Comparison of ENCODE assay signal across 8 cellular contexts in the genomic region with DNA sequence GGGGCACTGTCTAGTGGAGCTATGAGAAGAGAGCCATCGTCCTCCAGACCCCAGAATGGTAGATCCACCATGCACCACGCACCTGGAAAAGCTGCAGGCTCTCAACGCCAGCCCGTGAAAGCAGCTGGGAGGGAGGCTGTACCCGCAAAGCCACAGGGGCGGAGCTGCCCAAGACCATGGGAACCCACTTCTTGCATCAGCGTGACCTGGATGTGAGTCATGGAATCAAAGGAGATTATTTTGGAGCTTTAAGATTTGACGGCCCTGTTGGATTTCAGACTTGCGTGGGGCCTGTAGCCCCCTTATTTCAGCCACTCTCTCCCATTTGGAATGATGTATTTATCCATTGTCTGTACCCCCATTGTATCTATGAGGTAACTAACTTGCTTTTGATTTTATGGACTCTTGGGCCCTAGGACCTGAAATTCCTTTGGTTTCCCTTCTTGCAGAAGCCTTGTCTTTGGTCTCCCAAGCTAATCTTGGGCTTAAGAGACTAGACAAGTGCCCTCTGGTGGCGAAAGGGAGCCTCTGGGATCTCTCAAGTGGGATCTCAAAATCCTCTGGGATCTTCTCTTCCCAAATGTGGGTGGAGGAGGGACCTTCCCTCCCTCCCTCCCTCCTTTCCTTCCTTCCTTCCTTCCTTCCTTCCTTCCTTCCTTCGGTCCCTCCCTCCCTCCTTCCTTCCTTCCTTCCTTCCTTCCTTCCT. TPM values are rescaled to one million over a fixed set of nuclear protein-coding genes. Genes with fewer than 3 reads are reported as not detected.
DNase-seq lines count a peak whose midpoint lies in the region; ATAC-seq and TF ChIP-seq lines count a peak whose summit lies in the region.

No MANE protein-coding gene starts in this region.

- H3K4me1 Mint-ChIP-seq in activated CD4-positive, alpha-beta T cell treated with anti-CD3 and anti-CD28 coated beads for 36 hours: no peaks in the 10 kb centered on the region
- no peaks in the 10 kb centered on the region for H3K4me1 Mint-ChIP-seq in stimulated activated effector memory CD8-positive, alpha-beta T cell treated with anti-CD3 and anti-CD28 coated beads, Interleukin-12 subunit alpha, Interleukin-12 subunit beta, amount 100 ng/mL, for 72 hours

- H3K36me3 Mint-ChIP-seq in activated CD4-positive, alpha-beta T cell treated with anti-CD3 and anti-CD28 coated beads for 36 hours (ENCODE audit: low read depth): no peaks in the 10 kb centered on the region
- no peaks in the 10 kb centered on the region for H3K36me3 Mint-ChIP-seq in stimulated activated effector memory CD8-positive, alpha-beta T cell treated with anti-CD3 and anti-CD28 coated beads, Interleukin-12 subunit alpha, Interleukin-12 subunit beta, amount 100 ng/mL, for 72 hours

- H3K36me3 ChIP-seq in body of pancreas (replicated peaks in 1 of 2; ENCODE audit: insufficient read depth in 1 of 2, low read depth in 2 of 2) (no peaks in the 10 kb centered on the region), right lobe of liver (no peaks in the 10 kb centered on the region)

- DNase-seq in NCI-H2227 (lab: John Stamatoyannopoulos, UW; ENCODE audit: unreplicated experiment) (peak; percentile 39), NCI-H2227 treated with DMSO at 0.1 percent for 48 hours (lab: John Stamatoyannopoulos, UW) (no peak), M059J (ENCODE audit: low read depth) (peak; percentile 80), body of pancreas (peak; percentile 48 to 71 (median 58)), right lobe of liver (peak in 1 of 3 donors; percentile 52), OCI-M2 (lab: John Stamatoyannopoulos, UW; ENCODE audit: unreplicated experiment) (no peak)
- DNase-seq in activated CD4-positive, alpha-beta T cell treated with anti-CD3 and anti-CD28 coated beads for 36 hours: no peak
- DNase-seq in stimulated activated effector memory CD8-positive, alpha-beta T cell treated with anti-CD3 and anti-CD28 coated beads, Interleukin-12 subunit alpha, Interleukin-12 subunit beta, amount 100 ng/mL, for 72 hours (ENCODE audit: low spot score in 2 of 2): no peak

- intact Hi-C loops in body of pancreas (cut with DNase I) (no loop called here), right lobe of liver (cut with DNase I) (no loop called here)
- intact Hi-C loops in activated CD4-positive, alpha-beta T cell treated with anti-CD3 and anti-CD28 coated beads for 36 hours (cut with DNase I, micrococcal nuclease): no loop called here

- H3K27me3 ChIP-seq in body of pancreas (no peaks in the 10 kb centered on the region), right lobe of liver (no peaks in the 10 kb centered on the region)

- no peak overlapping the region for H3K4me3 ChIP-seq in body of pancreas
- H3K4me3 ChIP-seq in right lobe of liver: no peak overlapping the region

- H3K9me3 Mint-ChIP-seq in activated CD4-positive, alpha-beta T cell treated with anti-CD3 and anti-CD28 coated beads for 36 hours (ENCODE audit: low read depth): no peaks in the 10 kb centered on the region
- no peaks in the 10 kb centered on the region for H3K9me3 Mint-ChIP-seq in stimulated activated effector memory CD8-positive, alpha-beta T cell treated with anti-CD3 and anti-CD28 coated beads, Interleukin-12 subunit alpha, Interleukin-12 subunit beta, amount 100 ng/mL, for 72 hours

- TF ChIP-seq CTCF in body of pancreas (IDR thresholded peaks at IDR 0.05): peak; percentile 18 to 55 (median 42)
- peak; percentile 39 to 59 (median 56) for TF ChIP-seq CTCF in right lobe of liver (IDR thresholded peaks at IDR 0.05)

- TF ChIP-seq POLR2A in body of pancreas (IDR thresholded peaks at IDR 0.05) (no peak), right lobe of liver (IDR thresholded peaks at IDR 0.05) (no peak)

- 75 to 85% methylated on average over 10 of the region's 11 CpGs for WGBS in body of pancreas, 2 donors
- 70% methylated on average over 4 of the region's 11 CpGs for WGBS in right lobe of liver (ENCODE audit: insufficient coverage, low coverage, low lambda C conversion rate, missing lambda C conversion rate)

- POLR2A ChIA-PET in activated CD4-positive, alpha-beta T cell treated with anti-CD3 and anti-CD28 coated beads for 36 hours (lab: Charles Lee): no interaction called here

- no peak overlapping the region for H3K27ac ChIP-seq in body of pancreas
- H3K27ac ChIP-seq in right lobe of liver: no peak overlapping the region

- H3K9me3 ChIP-seq in body of pancreas: no peaks in the 10 kb centered on the region
- no peaks in the 10 kb centered on the region for H3K9me3 ChIP-seq in right lobe of liver

- H3K27ac Mint-ChIP-seq in activated CD4-positive, alpha-beta T cell treated with anti-CD3 and anti-CD28 coated beads for 36 hours: no peak overlapping the region
- no peak overlapping the region for H3K27ac Mint-ChIP-seq in stimulated activated effector memory CD8-positive, alpha-beta T cell treated with anti-CD3 and anti-CD28 coated beads, Interleukin-12 subunit alpha, Interleukin-12 subunit beta, amount 100 ng/mL, for 72 hours

- CTCF ChIA-PET in activated CD4-positive, alpha-beta T cell treated with anti-CD3 and anti-CD28 coated beads for 36 hours (lab: Charles Lee): interaction anchor here (0.7 to 1.6 kb wide), 6 partner anchors 14 to 97 kb away, joined by 3 to 4 read pairs (median 4); no protein-coding TSS in a partner anchor

- H3K4me3 Mint-ChIP-seq in activated CD4-positive, alpha-beta T cell treated with anti-CD3 and anti-CD28 coated beads for 36 hours: no peak overlapping the region
- H3K4me3 Mint-ChIP-seq in stimulated activated effector memory CD8-positive, alpha-beta T cell treated with anti-CD3 and anti-CD28 coated beads, Interleukin-12 subunit alpha, Interleukin-12 subunit beta, amount 100 ng/mL, for 72 hours: no peak overlapping the region

- H3K4me1 ChIP-seq in body of pancreas: no peaks in the 10 kb centered on the region
- H3K4me1 ChIP-seq in right lobe of liver: no peaks in the 10 kb centered on the region

- ATAC-seq in body of pancreas (no peak), right lobe of liver (peak; percentile 37 to 60 (median 55))
- ATAC-seq in activated CD4-positive, alpha-beta T cell treated with anti-CD3 and anti-CD28 coated beads for 36 hours: no peak
- ATAC-seq in stimulated activated effector memory CD8-positive, alpha-beta T cell treated with anti-CD3 and anti-CD28 coated beads, Interleukin-12 subunit alpha, Interleukin-12 subunit beta, amount 100 ng/mL, for 72 hours: no peak

- no peaks in the 10 kb centered on the region for H3K27me3 Mint-ChIP-seq in activated CD4-positive, alpha-beta T cell treated with anti-CD3 and anti-CD28 coated beads for 36 hours

RNA-seq across cellular contexts. Expression of a gene that starts 58.2 kb away (rescaled TPM):
- 29.5 and 48.5 TPM in 2 replicates for total RNA-seq in M059J (2014; rRNA removed; shearing (Covaris generic))
- 10 to 100 TPM; 31.9 to 32.6 TPM for total RNA-seq in body of pancreas
- total RNA-seq in right lobe of liver: 10 to 100 TPM; 23.6 to 34.8 (median 28.3) TPM
- total RNA-seq in activated CD4-positive, alpha-beta T cell treated with anti-CD3 and anti-CD28 coated beads for 36 hours: 10 to 100 TPM; 42.4 to 51.4 TPM

Comparison
In these comparisons a context has a peak if more than half of its experiments do, and no peak if none do; other contexts are left out.
1. DNase-seq: peak in NCI-H2227 (single experiment), M059J (single experiment) and body of pancreas (4 of 4); none in NCI-H2227 treated with DMSO at 0.1 percent for 48 hours (single experiment), activated CD4-positive, alpha-beta T cell treated with anti-CD3 and anti-CD28 coated beads for 36 hours (single experiment), stimulated activated effector memory CD8-positive, alpha-beta T cell treated with anti-CD3 and anti-CD28 coated beads, Interleukin-12 subunit alpha, Interleukin-12 subunit beta, amount 100 ng/mL, for 72 hours (0 of 2) and OCI-M2 (single experiment).
2. ATAC-seq: peak in right lobe of liver (4 of 4); none in body of pancreas (single experiment), activated CD4-positive, alpha-beta T cell treated with anti-CD3 and anti-CD28 coated beads for 36 hours (single experiment) and stimulated activated effector memory CD8-positive, alpha-beta T cell treated with anti-CD3 and anti-CD28 coated beads, Interleukin-12 subunit alpha, Interleukin-12 subunit beta, amount 100 ng/mL, for 72 hours (single experiment).